Comparison of ENCODE assay signal across 9 cellular contexts in the genomic region with DNA sequence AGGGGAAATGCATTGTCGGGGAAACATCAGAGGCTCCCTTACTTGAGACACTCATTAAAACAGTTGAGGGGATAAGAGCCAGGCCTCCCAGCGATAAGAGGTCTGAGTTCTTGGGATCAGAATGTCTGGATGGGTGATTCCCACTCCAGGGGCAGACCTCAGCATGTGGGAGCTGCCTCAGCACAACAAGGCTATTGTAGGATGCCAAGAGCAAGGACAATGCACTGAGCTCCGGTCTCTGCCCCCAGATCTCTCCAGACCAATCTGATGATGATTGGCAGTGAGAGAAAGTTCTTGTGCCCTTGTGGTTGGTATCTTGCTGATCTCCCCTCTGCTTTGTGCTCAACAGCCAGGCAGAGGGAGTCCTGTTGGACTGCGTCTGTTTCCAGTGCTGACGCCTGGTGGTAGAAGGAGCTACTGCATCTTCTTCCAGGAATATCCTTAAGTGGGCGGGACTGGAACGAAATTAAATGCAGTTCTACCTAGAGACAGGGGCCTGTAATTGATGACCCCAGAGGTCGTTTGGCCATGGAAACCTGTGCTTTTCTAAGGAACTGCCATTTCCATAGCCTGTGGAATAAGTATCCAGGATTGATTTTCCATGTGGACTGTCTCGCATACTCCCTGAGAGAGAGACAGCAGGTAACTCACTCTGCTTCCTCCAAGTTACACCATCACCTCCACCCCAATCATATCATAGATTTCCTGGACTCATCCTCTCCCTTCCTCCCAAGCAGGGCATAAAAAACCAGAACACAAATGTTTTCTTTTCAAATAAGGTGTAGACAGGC. TPM values are rescaled to one million over a fixed set of nuclear protein-coding genes. Genes with fewer than 3 reads are reported as not detected.
DNase-seq lines count a peak whose midpoint lies in the region; ATAC-seq and TF ChIP-seq lines count a peak whose summit lies in the region.
"Had no signal": no experiment of that assay in that cellular context is flagged by ENCODE, and none has a peak within 500 bp of the region (broad histone marks: within the 10 kb centered on the region; RNA-seq: fewer than 3 reads in every experiment).

No MANE protein-coding gene starts in this region.

- H3K27me3 ChIP-seq in transverse colon = peaks cover 16% of the 10 kb centered on the region

- H3K9me3 ChIP-seq in transverse colon = no peaks in the 10 kb centered on the region

- ATAC-seq in GM18870 (IDR thresholded peaks at IDR 0.05; ENCODE audit: unreplicated experiment) (peak; percentile 69), HG03139 (IDR thresholded peaks at IDR 0.05; ENCODE audit: unreplicated experiment) (peak; percentile 94)
- ATAC-seq in natural killer cell treated with Interleukin-12 subunit alpha and Interleukin-12 subunit beta and Interleukin-15 and Interleukin-18, amount 100 ng/mL, for 72 hours = peak; percentile 41 to 60

- peak; percentile 88 for TF ChIP-seq CTCF in C4-2B (conservative IDR thresholded peaks at IDR 0.05)
- TF ChIP-seq CTCF in transverse colon (IDR thresholded peaks at IDR 0.05) = peak; percentile 74 to 83 (median 76)

- CTCF ChIA-PET in activated CD4-positive, alpha-beta memory T cell treated with anti-CD3 and anti-CD28 coated beads, Interleukin-2, amount 10 ng/mL, durations not matched to agents 7 days and 5 days (lab: Charles Lee) = interaction anchor here (0.7 to 5.7 kb wide), 14 partner anchors 8 to 108 kb away, joined by 3 to 36 read pairs (median 4); no protein-coding TSS in a partner anchor

- no peak for TF ChIP-seq EP300 in transverse colon (IDR thresholded peaks at IDR 0.05; ENCODE audit: low read depth)

- H3K4me1 ChIP-seq in transverse colon = no peaks in the 10 kb centered on the region

- H3K4me3 ChIP-seq in transverse colon = no peak overlapping the region

- no peaks in the 10 kb centered on the region for H3K36me3 Mint-ChIP-seq in activated CD4-positive, alpha-beta memory T cell treated with anti-CD3 and anti-CD28 coated beads, Interleukin-2, amount 10 ng/mL, durations not matched to agents 7 days and 5 days (ENCODE audit: low read depth)
- no peaks in the 10 kb centered on the region for H3K36me3 Mint-ChIP-seq in natural killer cell treated with Interleukin-12 subunit alpha and Interleukin-12 subunit beta and Interleukin-15 and Interleukin-18, amount 100 ng/mL, for 72 hours
- H3K36me3 Mint-ChIP-seq: T-cell had no signal

- no peak overlapping the region for H3K27ac ChIP-seq in C4-2B
- H3K27ac ChIP-seq in transverse colon = no peak overlapping the region

- in situ Hi-C loops in transverse colon (cut with MboI; ENCODE audit: low pct_ligation_motif_present in 1 of 4, low pct_unique_long_range_greater_than_20kb in 1 of 4, low sequenced_read_pairs in 3 of 4) = no loop called here

- POLR2A ChIA-PET in activated CD4-positive, alpha-beta memory T cell treated with anti-CD3 and anti-CD28 coated beads, Interleukin-2, amount 10 ng/mL, durations not matched to agents 7 days and 5 days (lab: Charles Lee) = no interaction called here

- no peaks in the 10 kb centered on the region for H3K4me1 Mint-ChIP-seq in activated CD4-positive, alpha-beta memory T cell treated with anti-CD3 and anti-CD28 coated beads, Interleukin-2, amount 10 ng/mL, durations not matched to agents 7 days and 5 days
- H3K4me1 Mint-ChIP-seq in natural killer cell treated with Interleukin-12 subunit alpha and Interleukin-12 subunit beta and Interleukin-15 and Interleukin-18, amount 100 ng/mL, for 72 hours (ENCODE audit: low read depth in 2 of 2) = peaks cover 4 to 11% of the 10 kb centered on the region in 2 donors

- H3K9me3 Mint-ChIP-seq in activated CD4-positive, alpha-beta memory T cell treated with anti-CD3 and anti-CD28 coated beads, Interleukin-2, amount 10 ng/mL, durations not matched to agents 7 days and 5 days = no peaks in the 10 kb centered on the region
- no peaks in the 10 kb centered on the region for H3K9me3 Mint-ChIP-seq in natural killer cell treated with Interleukin-12 subunit alpha and Interleukin-12 subunit beta and Interleukin-15 and Interleukin-18, amount 100 ng/mL, for 72 hours
- H3K9me3 Mint-ChIP-seq: T-cell had no signal

- TF ChIP-seq POLR2A in erythroblast (IDR thresholded peaks at IDR 0.05; ENCODE audit: low read length) (no peak), transverse colon (IDR thresholded peaks at IDR 0.05) (no peak)

- H3K27ac Mint-ChIP-seq in activated CD4-positive, alpha-beta memory T cell treated with anti-CD3 and anti-CD28 coated beads, Interleukin-2, amount 10 ng/mL, durations not matched to agents 7 days and 5 days = no peak overlapping the region
- no peak overlapping the region for H3K27ac Mint-ChIP-seq in natural killer cell treated with Interleukin-12 subunit alpha and Interleukin-12 subunit beta and Interleukin-15 and Interleukin-18, amount 100 ng/mL, for 72 hours
- H3K27ac Mint-ChIP-seq: T-cell had no signal

- peaks cover 45% of the 10 kb centered on the region for H3K27me3 Mint-ChIP-seq in activated CD4-positive, alpha-beta memory T cell treated with anti-CD3 and anti-CD28 coated beads, Interleukin-2, amount 10 ng/mL, durations not matched to agents 7 days and 5 days
- peaks cover 34 to 51% of the 10 kb centered on the region in 2 donors for H3K27me3 Mint-ChIP-seq in natural killer cell treated with Interleukin-12 subunit alpha and Interleukin-12 subunit beta and Interleukin-15 and Interleukin-18, amount 100 ng/mL, for 72 hours

- no peaks in the 10 kb centered on the region for H3K36me3 ChIP-seq in transverse colon

- WGBS in transverse colon (ENCODE audit: low coverage in 1 of 2), 2 donors = 35 to 80% methylated on average over 1 to 9 of the region's 9 CpGs

- H3K4me3 Mint-ChIP-seq in activated CD4-positive, alpha-beta memory T cell treated with anti-CD3 and anti-CD28 coated beads, Interleukin-2, amount 10 ng/mL, durations not matched to agents 7 days and 5 days = no peak overlapping the region
- H3K4me3 Mint-ChIP-seq in natural killer cell treated with Interleukin-12 subunit alpha and Interleukin-12 subunit beta and Interleukin-15 and Interleukin-18, amount 100 ng/mL, for 72 hours = no peak overlapping the region
- H3K4me3 Mint-ChIP-seq: T-cell had no signal

- intact Hi-C loops in transverse colon (cut with DNase I; ENCODE audit: low total_unique reads) = loop anchor here (5.0 kb wide), 1 partner anchor 36 kb away; no protein-coding TSS in a partner anchor

- DNase-seq in NCI-H345 treated with DMSO at 0.1 percent for 48 hours (lab: John Stamatoyannopoulos, UW; ENCODE audit: unreplicated experiment) (peak; percentile 40), erythroblast (lab: John Stamatoyannopoulos, UW) (peak; percentile 88 to 91), transverse colon (peak; percentile 66)
- DNase-seq in activated CD4-positive, alpha-beta memory T cell treated with anti-CD3 and anti-CD28 coated beads, Interleukin-2, amount 10 ng/mL, durations not matched to agents 7 days and 5 days = peak; percentile 50
- no peak for DNase-seq in natural killer cell treated with Interleukin-12 subunit alpha and Interleukin-12 subunit beta and Interleukin-15 and Interleukin-18, amount 100 ng/mL, for 72 hours (ENCODE audit: low spot score)

RNA-seq across cellular contexts. Expression of gene ACKR1, which starts 6.7 kb away (rescaled TPM):
- total RNA-seq in activated CD4-positive, alpha-beta memory T cell treated with anti-CD3 and anti-CD28 coated beads, Interleukin-2, amount 10 ng/mL, durations not matched to agents 7 days and 5 days = not detected
- total RNA-seq in natural killer cell treated with Interleukin-12 subunit alpha and Interleukin-12 subunit beta and Interleukin-15 and Interleukin-18, amount 100 ng/mL, for 72 hours = not detected
- total RNA-seq in transverse colon = 10 to 100 TPM in 2 of 4 donors, 1 to 10 TPM in 2; 4.1 to 16.7 (median 9.9) TPM

RNA-seq across cellular contexts. Expression of gene CADM3, which starts 26.5 kb away (rescaled TPM):
- not detected for total RNA-seq in activated CD4-positive, alpha-beta memory T cell treated with anti-CD3 and anti-CD28 coated beads, Interleukin-2, amount 10 ng/mL, durations not matched to agents 7 days and 5 days
- not detected for total RNA-seq in natural killer cell treated with Interleukin-12 subunit alpha and Interleukin-12 subunit beta and Interleukin-15 and Interleukin-18, amount 100 ng/mL, for 72 hours
- 1 to 10 TPM; 3.4 to 6.5 (median 5.1) TPM for total RNA-seq in transverse colon
- total RNA-seq: T-cell had no signal

Comparison
In these comparisons a context has a peak if more than half of its experiments do, and no peak if none do; other contexts are left out.
1. RNA of gene ACKR1, which starts 6.7 kb away (total RNA-seq): 4.1 to 16.7 TPM in transverse colon; not detected in activated CD4-positive, alpha-beta memory T cell treated with anti-CD3 and anti-CD28 coated beads, Interleukin-2, amount 10 ng/mL, durations not matched to agents 7 days and 5 days and not detected in natural killer cell treated with Interleukin-12 subunit alpha and Interleukin-12 subunit beta and Interleukin-15 and Interleukin-18, amount 100 ng/mL, for 72 hours; every median in the first group is over 4 times any median in the second.
2. RNA of gene CADM3, which starts 26.5 kb away (total RNA-seq): 3.4 to 6.5 TPM in transverse colon; not detected in activated CD4-positive, alpha-beta memory T cell treated with anti-CD3 and anti-CD28 coated beads, Interleukin-2, amount 10 ng/mL, durations not matched to agents 7 days and 5 days and not detected in natural killer cell treated with Interleukin-12 subunit alpha and Interleukin-12 subunit beta and Interleukin-15 and Interleukin-18, amount 100 ng/mL, for 72 hours; every median in the first group is over 4 times any median in the second.
3. Peak in every context shown above with its lines, with median percentiles within 50 percentile points of each other: ATAC-seq.